In genomic region chr1:229270547-229271447, GRCh38 we compare ENCODE assay signal across 1 cellular context.
A peak's percentile ranks its signal among the peaks of the same experiment; 100 is the strongest.
TF ChIP-seq lines count a peak whose summit lies in the region.

TSS of gene RAB4A (plus strand) at chr1:229271111. CDS start at chr1:229271340, 229 bp downstream.

TF ChIP-seq in WTC11, 78 proteins besides CTCF, POLR2A, EP300 and RAD21 (continued from another document):
- TF ChIP-seq PRDM15 (CRISPR knock-in tag; IDR thresholded peaks at IDR 0.05) (peak; percentile 54; the same call in 1 of the 2 replicates), ZNF263 (CRISPR knock-in tag; IDR thresholded peaks at IDR 0.05; ENCODE audit: low read depth) (no peak), ZNF219 (CRISPR knock-in tag; IDR thresholded peaks at IDR 0.05; ENCODE audit: borderline replicate concordance) (peak; percentile 82; the same call in 1 of the 2 replicates), ERG (CRISPR knock-in tag; IDR thresholded peaks at IDR 0.05) (no peak), FOXP4 (CRISPR knock-in tag; IDR thresholded peaks at IDR 0.05) (peak; percentile 99), GABPB1 (CRISPR knock-in tag; IDR thresholded peaks at IDR 0.05) (peak; percentile 72), CREB1 (CRISPR knock-in tag; IDR thresholded peaks at IDR 0.05) (peak; percentile 53; the same call in 1 of the 2 replicates), FOXP1 (CRISPR knock-in tag; IDR thresholded peaks at IDR 0.05; ENCODE audit: borderline replicate concordance) (peak; percentile 99), IRF1 (CRISPR knock-in tag; IDR thresholded peaks at IDR 0.05) (peak; percentile 95), ARID4B (CRISPR knock-in tag; IDR thresholded peaks at IDR 0.05; ENCODE audit: borderline replicate concordance) (0 out of 2 replicates have a peak, but pooled peaks have one; percentile 44), E2F1 (CRISPR knock-in tag; IDR thresholded peaks at IDR 0.05) (peak; percentile 80; the same call in 1 of the 2 replicates), E2F4 (CRISPR knock-in tag; IDR thresholded peaks at IDR 0.05; ENCODE audit: borderline replicate concordance, low read depth) (peak; percentile 92), ESRRA (CRISPR knock-in tag; IDR thresholded peaks at IDR 0.05; ENCODE audit: borderline replicate concordance) (peak; percentile 94), TCF7 (CRISPR knock-in tag; IDR thresholded peaks at IDR 0.05; ENCODE audit: low read depth) (0 out of 2 replicates have a peak, but pooled peaks have one; percentile 33), NR2C2 (CRISPR knock-in tag; IDR thresholded peaks at IDR 0.05) (peak; percentile 70; the same call in 1 of the 2 replicates), SMAD4 (CRISPR knock-in tag; IDR thresholded peaks at IDR 0.05) (no peak), ELF4 (CRISPR knock-in tag; IDR thresholded peaks at IDR 0.05; ENCODE audit: low read depth) (peak; percentile 92), KAT7 (CRISPR knock-in tag; IDR thresholded peaks at IDR 0.05; ENCODE audit: borderline replicate concordance) (peak; percentile 45; the same call in 1 of the 2 replicates), NFE2L1 (CRISPR knock-in tag; IDR thresholded peaks at IDR 0.05) (peak; percentile 97; the same call in 1 of the 2 replicates), ZNF121 (CRISPR knock-in tag; IDR thresholded peaks at IDR 0.05) (peak; percentile 30; the same call in 1 of the 2 replicates), ETV6 (CRISPR knock-in tag; IDR thresholded peaks at IDR 0.05) (peak; percentile 97), IRF2 (CRISPR knock-in tag; IDR thresholded peaks at IDR 0.05; ENCODE audit: borderline replicate concordance, low read depth) (0 out of 2 replicates have a peak, but pooled peaks have one; percentile 70), MAX (CRISPR knock-in tag; IDR thresholded peaks at IDR 0.05) (peak; percentile 98), TP53 (CRISPR knock-in tag; IDR thresholded peaks at IDR 0.05) (no peak; the same call in 1 of the 2 replicates), NFYB (CRISPR knock-in tag; conservative IDR thresholded peaks at IDR 0.05; ENCODE audit: low read depth) (0 out of 2 replicates have a peak, but pooled peaks have one; percentile 34), RELA (CRISPR knock-in tag; IDR thresholded peaks at IDR 0.05; ENCODE audit: borderline replicate concordance) (peak; percentile 97), ZNF671 (CRISPR knock-in tag; IDR thresholded peaks at IDR 0.05) (no peak), USF2 (CRISPR knock-in tag; IDR thresholded peaks at IDR 0.05) (peak; percentile 79), GRHL2 (CRISPR knock-in tag; IDR thresholded peaks at IDR 0.05; ENCODE audit: insufficient replicate concordance, severe bottlenecking) (no peak), SP1 (CRISPR knock-in tag; conservative IDR thresholded peaks at IDR 0.05) (peak; percentile 90), NR3C1 (CRISPR knock-in tag; conservative IDR thresholded peaks at IDR 0.05; ENCODE audit: low read depth) (no peak), SMAD3 (CRISPR knock-in tag; IDR thresholded peaks at IDR 0.05; ENCODE audit: borderline replicate concordance) (peak; percentile 90), MLX (CRISPR knock-in tag; IDR thresholded peaks at IDR 0.05) (peak; percentile 84; the same call in 1 of the 2 replicates), MYBL2 (CRISPR knock-in tag; IDR thresholded peaks at IDR 0.05) (peak; percentile 91), PREB (CRISPR knock-in tag; IDR thresholded peaks at IDR 0.05; ENCODE audit: borderline replicate concordance) (0 out of 2 replicates have a peak, but pooled peaks have one; percentile 71), ZNF232 (CRISPR knock-in tag; IDR thresholded peaks at IDR 0.05) (peak; percentile 98)
